8 cellular contexts compared by ENCODE assay signal in genomic region chr17:2712300-2713043, GRCh38. TPM values are rescaled to one million over a fixed set of nuclear protein-coding genes. Genes with fewer than 3 reads are reported as not detected.
DNase-seq lines count a peak whose midpoint lies in the region; ATAC-seq, FAIRE-seq and TF ChIP-seq lines count a peak whose summit lies in the region.

No MANE protein-coding gene starts in this region.

- H3K4me1 ChIP-seq in mesenchymal stem cell (ENCODE audit: control insufficient read depth, insufficient read depth, low read depth, low read length): peaks cover 43% of the 10 kb centered on the region

- no peaks in the 10 kb centered on the region for H3K27me3 ChIP-seq in bronchial epithelial cell (ENCODE audit: control insufficient read depth, insufficient read depth, low read length)
- H3K27me3 ChIP-seq in mesenchymal stem cell (ENCODE audit: control insufficient read depth in 1 of 2, insufficient read depth in 1 of 2, low read length in 2 of 2): no peaks in the 10 kb centered on the region

- ATAC-seq in GM19467 (IDR thresholded peaks at IDR 0.05; ENCODE audit: unreplicated experiment): no peak

- no peaks in the 10 kb centered on the region for H3K9me3 ChIP-seq in mesenchymal stem cell (ENCODE audit: control insufficient read depth, low read length)

- TF ChIP-seq CTCF in AG10803 (conservative IDR thresholded peaks at IDR 0.05; ENCODE audit: low read length) (no peak), LNCaP clone FGC (IDR thresholded peaks at IDR 0.05; ENCODE audit: control insufficient read depth, extremely low read depth, insufficient read depth) (no peak), bronchial epithelial cell (IDR thresholded peaks at IDR 0.05; ENCODE audit: insufficient read depth, low read length, severe bottlenecking) (no peak)

- H4K91ac ChIP-seq in mesenchymal stem cell (ENCODE audit: low read length): peak overlapping the region; percentile 84

- no peak overlapping the region for H3K4me2 ChIP-seq in mesenchymal stem cell (ENCODE audit: low read length, poor library complexity, severe bottlenecking)

- WGBS in mesenchymal stem cell: 74% methylated on average over 36 of the region's 36 CpGs

- FAIRE-seq in bronchial epithelial cell (lab: Jason Lieb, UNC): peak; percentile 36

- H4K8ac ChIP-seq in mesenchymal stem cell (ENCODE audit: low read length): peak overlapping the region; percentile 90

- no peak overlapping the region for H2BK15ac ChIP-seq in mesenchymal stem cell (ENCODE audit: low read depth, poor library complexity, severe bottlenecking)

- H3K36me3 ChIP-seq in bronchial epithelial cell (ENCODE audit: control insufficient read depth, insufficient read depth, low read length) (peaks cover 1% of the 10 kb centered on the region), mesenchymal stem cell (ENCODE audit: control insufficient read depth in 1 of 2, insufficient read depth in 2 of 2, low read depth in 1 of 2, low read length in 2 of 2) (no peaks in the 10 kb centered on the region)

- H3K4me3 ChIP-seq in AG10803 (ENCODE audit: low read length) (peak overlapping the region; percentile 62), LNCaP clone FGC (ENCODE audit: low read depth, low read length) (peak overlapping the region; percentile 80), bronchial epithelial cell (ENCODE audit: low read depth, low read length) (peak overlapping the region; percentile 80), mesenchymal stem cell (ENCODE audit: insufficient read depth in 1 of 2, low read depth in 1 of 2, low read length in 2 of 2) (peak overlapping the region in 1 of 2 experiments; percentile 93)

- DNase-seq in AG10803 (ENCODE audit: low read depth) (no peak), LNCaP clone FGC (ENCODE audit: low read depth) (no peak), bronchial epithelial cell (ENCODE audit: low read depth) (no peak), mesenchymal stem cell (no peak), hepatic stellate cell (ENCODE audit: low spot score) (no peak), HK-2 (ENCODE audit: unreplicated experiment) (no peak), NCI-H69 (lab: John Stamatoyannopoulos, UW) (no peak)

- peaks cover 3% of the 10 kb centered on the region for H3K79me1 ChIP-seq in mesenchymal stem cell (replicated peaks; ENCODE audit: low read length, poor library complexity, severe bottlenecking)

- H2BK5ac ChIP-seq in mesenchymal stem cell (ENCODE audit: low read depth, low read length, poor library complexity, severe bottlenecking): no peak overlapping the region

- no peak overlapping the region for H3K23ac ChIP-seq in mesenchymal stem cell (ENCODE audit: low read length in 2 of 2)

- peak overlapping the region; percentile 39 to 95 for H3K4ac ChIP-seq in mesenchymal stem cell (ENCODE audit: low read depth in 1 of 2, low read length in 2 of 2)

- H2BK12ac ChIP-seq in mesenchymal stem cell (ENCODE audit: low read length in 2 of 2): no peak overlapping the region

- no peak overlapping the region for H2BK120ac ChIP-seq in mesenchymal stem cell (ENCODE audit: low read depth, low read length)

- no peak overlapping the region for H3K27ac ChIP-seq in mesenchymal stem cell (ENCODE audit: low read length, poor library complexity, severe bottlenecking)

- H2AK5ac ChIP-seq in mesenchymal stem cell (ENCODE audit: low read length, severe bottlenecking): peak overlapping the region; percentile 11

- no peak overlapping the region for H3K14ac ChIP-seq in mesenchymal stem cell (ENCODE audit: low read length in 2 of 2)

- H3K9ac ChIP-seq in mesenchymal stem cell (ENCODE audit: low read length): peak overlapping the region; percentile 87

- peak overlapping the region; percentile 74 to 94 for H3K18ac ChIP-seq in mesenchymal stem cell (ENCODE audit: low read depth in 1 of 2, low read length in 2 of 2)

- peak overlapping the region; percentile 100 for H2AFZ ChIP-seq in mesenchymal stem cell (ENCODE audit: low read depth, low read length)

RNA-seq across cellular contexts. Expression of gene CLUH, which starts 0.9 kb away (rescaled TPM):
- total RNA-seq in bronchial epithelial cell: 41.3 and 41.9 TPM in 2 replicates
- 20.4 TPM for polyA plus RNA-seq in mesenchymal stem cell (2013, experiment 1 of 2)
- polyA plus RNA-seq in mesenchymal stem cell (2013, experiment 2 of 2): 19.2 TPM

RNA-seq across cellular contexts. Expression of gene CCDC92B, which starts 37.0 kb away (rescaled TPM):
- not detected in 2 replicates for total RNA-seq in bronchial epithelial cell
- not detected for polyA plus RNA-seq in mesenchymal stem cell (2013, experiment 1 of 2)
- polyA plus RNA-seq in mesenchymal stem cell (2013, experiment 2 of 2): not detected
